8 cellular contexts compared by ENCODE assay signal in the genomic region with DNA sequence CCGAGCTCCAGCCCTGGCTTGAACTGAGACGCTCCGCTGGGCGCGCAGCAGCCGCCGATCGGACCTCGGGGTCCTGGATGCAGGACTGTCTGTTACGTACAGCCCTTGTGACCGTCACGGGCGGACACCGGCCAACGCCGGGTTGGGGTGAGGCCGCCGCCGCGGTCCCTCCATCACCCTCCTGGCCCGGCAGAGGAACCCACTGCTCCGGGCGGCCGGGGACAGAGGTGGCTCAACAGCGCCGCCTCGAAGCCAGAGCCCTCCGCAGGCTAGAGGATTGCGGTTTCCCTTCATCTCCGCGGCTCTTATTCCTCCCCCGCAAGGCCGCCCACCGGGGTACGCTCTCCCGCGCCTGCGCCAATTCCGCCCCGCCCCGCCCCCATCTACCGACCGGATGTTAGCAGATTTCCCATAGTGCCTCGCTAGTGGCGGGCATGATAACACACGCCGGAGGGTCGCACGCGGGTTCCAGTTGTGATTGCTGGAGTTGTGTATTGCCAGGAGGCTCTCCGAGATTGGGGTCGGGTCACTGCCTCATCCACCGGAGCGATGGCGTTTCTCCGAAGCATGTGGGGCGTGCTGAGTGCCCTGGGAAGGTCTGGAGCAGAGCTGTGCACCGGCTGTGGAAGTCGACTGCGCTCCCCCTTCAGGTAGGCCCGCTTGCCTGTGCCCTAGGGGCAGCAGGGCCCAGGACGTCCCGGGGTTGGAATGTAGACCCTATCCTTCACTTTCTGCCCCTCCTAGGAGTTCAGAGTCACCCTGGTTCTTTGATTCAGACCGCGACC. TPM values are rescaled to one million over a fixed set of nuclear protein-coding genes. Genes with fewer than 3 reads are reported as not detected.
DNase-seq lines count a peak whose midpoint lies in the region; ATAC-seq, FAIRE-seq and TF ChIP-seq lines count a peak whose summit lies in the region.

Gene TFAM (plus strand): TSS at position 412 of the 785 bp plus-strand sequence. CDS start 138 bp downstream, at position 550.

- no peak for FAIRE-seq in pancreas (lab: Jason Lieb, UNC)

- peak within 1 kb of the TSS; percentile 72 for H3K4me3 ChIP-seq in GM12864 (ENCODE audit: low read depth, low read length)
- H3K4me3 ChIP-seq in pancreas: peak within 1 kb of the TSS; percentile 51 to 90 (median 74)
- peak within 1 kb of the TSS; percentile 88 to 92 for H3K4me3 ChIP-seq in tibial artery

- H3K27me3 Mint-ChIP-seq in activated naive CD8-positive, alpha-beta T cell treated with anti-CD3 and anti-CD28 coated beads for 36 hours: no peaks in the 10 kb centered on the region

- intact Hi-C loops in Right ventricle myocardium inferior (cut with DNase I) (loop anchor here (1.0 to 10.0 kb wide), 4 partner anchors 50 to 210 kb away; partner anchors contain the start of genes CISD1 and UBE2D1), pancreas (cut with DNase I) (no loop called here), tibial artery (cut with DNase I; ENCODE audit: low total_unique reads) (loop anchor here (5.0 kb wide), 2 partner anchors 48 to 198 kb away; partner anchors contain the start of gene UBE2D1)

- H3K4me1 Mint-ChIP-seq in activated naive CD8-positive, alpha-beta T cell treated with anti-CD3 and anti-CD28 coated beads for 36 hours: peaks cover 34% of the 10 kb centered on the region

- DNase-seq in GM12864 (ENCODE audit: low read depth): peak; percentile 79
- peak; percentile 88 for DNase-seq in NCI-H1092 (lab: John Stamatoyannopoulos, UW)
- DNase-seq in SKM-1 treated with dmso at 0.1 percent for 144 hours (lab: John Stamatoyannopoulos, UW; ENCODE audit: unreplicated experiment): peak; percentile 88
- peak; percentile 92 for DNase-seq in activated naive CD8-positive, alpha-beta T cell treated with anti-CD3 and anti-CD28 coated beads for 36 hours
- DNase-seq in Right ventricle myocardium inferior (ENCODE audit: missing footprints): peak; percentile 97
- DNase-seq in pancreas: peak; percentile 91 to 98 (median 93)
- peak; percentile 95 to 97 for DNase-seq in tibial artery

- H3K9me3 Mint-ChIP-seq in activated naive CD8-positive, alpha-beta T cell treated with anti-CD3 and anti-CD28 coated beads for 36 hours: no peaks in the 10 kb centered on the region

- H3K27me3 ChIP-seq in pancreas: no peaks in the 10 kb centered on the region
- no peaks in the 10 kb centered on the region for H3K27me3 ChIP-seq in tibial artery

- H3K27ac ChIP-seq in pancreas (peak within 1 kb of the TSS; percentile 60 to 78 (median 65)), tibial artery (peak within 1 kb of the TSS; percentile 93 to 96)

- peak; percentile 59 for TF ChIP-seq CTCF in GM12864 (IDR thresholded peaks at IDR 0.05; ENCODE audit: low read depth, low read length, missing control alignments)
- peak; percentile 14 to 33 (median 22) for TF ChIP-seq CTCF in pancreas (IDR thresholded peaks at IDR 0.05)
- peak; percentile 5 to 34 for TF ChIP-seq CTCF in tibial artery (IDR thresholded peaks at IDR 0.05)

- peak; percentile 80 for ATAC-seq in HG02610 (IDR thresholded peaks at IDR 0.05; ENCODE audit: unreplicated experiment)
- ATAC-seq in Right ventricle myocardium inferior: peak; percentile 99
- ATAC-seq in pancreas: peak; percentile 95 to 99 (median 97)

- H3K36me3 Mint-ChIP-seq in activated naive CD8-positive, alpha-beta T cell treated with anti-CD3 and anti-CD28 coated beads for 36 hours: peaks cover 31% of the 10 kb centered on the region

- H3K27ac Mint-ChIP-seq in activated naive CD8-positive, alpha-beta T cell treated with anti-CD3 and anti-CD28 coated beads for 36 hours: peak within 1 kb of the TSS; percentile 96

- WGBS in pancreas, 2 donors: 0% methylated on average over 55 to 65 of the region's 65 CpGs

- peaks cover 0 to 10% (median 0%) of the 10 kb centered on the region in 3 donors for H3K4me1 ChIP-seq in pancreas
- peaks cover 0 to 28% (median 17%) of the 10 kb centered on the region in 4 donors for H3K4me1 ChIP-seq in tibial artery

- H3K36me3 ChIP-seq in pancreas (peaks cover 0 to 7% (median 2%) of the 10 kb centered on the region in 3 donors), tibial artery (peaks cover 23 to 31% (median 25%) of the 10 kb centered on the region in 3 donors)

- H3K9me3 ChIP-seq in pancreas: no peaks in the 10 kb centered on the region
- H3K9me3 ChIP-seq in tibial artery: no peaks in the 10 kb centered on the region

- peak within 1 kb of the TSS; percentile 100 for H3K4me3 Mint-ChIP-seq in activated naive CD8-positive, alpha-beta T cell treated with anti-CD3 and anti-CD28 coated beads for 36 hours

RNA-seq across cellular contexts. Expression of gene TFAM, which starts in this region (rescaled TPM):
- 100 to 1,000 TPM; 153 to 159 TPM for total RNA-seq in activated naive CD8-positive, alpha-beta T cell treated with anti-CD3 and anti-CD28 coated beads for 36 hours
- total RNA-seq in Right ventricle myocardium inferior (32.0 TPM), pancreas (10 to 100 TPM in 5 of 6 donors, 1 to 10 TPM in 1; 8.7 to 17.1 (median 13.5) TPM)
- polyA plus RNA-seq in pancreas: 1 to 10 TPM; 2.1 to 5.8 TPM

Comparison
In these comparisons a context has a peak if more than half of its experiments do, and no peak if none do; other contexts are left out.
1. Peak in every context shown above with its lines: DNase-seq, ATAC-seq, H3K4me3 ChIP-seq and H3K27ac ChIP-seq.
2. intact Hi-C loops: an anchor here in Right ventricle myocardium inferior (1.0 to 10.0 kb wide) and tibial artery (5.0 kb wide); none called in pancreas.